Comparison of ENCODE assay signal across 7 cellular contexts in the genomic region with DNA sequence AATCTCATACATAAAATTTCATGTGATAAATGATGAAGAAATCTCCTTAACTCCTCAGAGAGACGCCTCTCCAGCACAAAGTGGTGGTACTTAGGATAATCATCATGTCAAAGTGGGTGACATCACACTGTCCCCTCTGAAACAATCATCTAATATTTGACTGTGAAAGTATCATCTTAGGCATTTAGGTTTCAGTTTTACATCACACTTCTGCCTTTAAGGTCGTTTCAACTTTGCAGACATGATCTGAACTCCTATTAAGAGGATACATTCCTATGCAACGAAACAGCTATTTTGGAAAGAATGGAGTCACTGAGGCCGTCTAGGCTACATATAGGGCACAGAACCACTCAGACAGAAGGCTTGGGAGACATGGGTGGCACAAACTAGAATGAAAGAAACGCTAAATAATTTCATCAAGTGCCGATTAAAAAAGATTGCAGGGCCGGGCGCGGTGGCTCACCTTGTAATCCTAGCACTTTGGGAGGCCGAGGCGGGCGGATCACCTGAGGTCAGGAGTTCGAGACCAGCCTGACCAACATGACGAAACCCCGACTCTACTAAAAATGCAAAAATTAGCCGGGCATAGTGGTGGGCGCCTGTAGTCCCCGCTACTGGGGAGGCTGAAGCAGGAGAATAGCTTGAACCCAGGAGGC. TPM values are rescaled to one million over a fixed set of nuclear protein-coding genes. Genes with fewer than 3 reads are reported as not detected.
DNase-seq lines count a peak whose midpoint lies in the region; ATAC-seq and TF ChIP-seq lines count a peak whose summit lies in the region.

No MANE protein-coding gene starts in this region.

- DNase-seq in hepatocyte (ENCODE audit: low spot score) (no peak), COLO829 (ENCODE audit: low spot score) (no peak), hypothalamus (lab: John Stamatoyannopoulos, UW) (no peak), NOMO-1 treated with DMSO at 0.1 percent for 48 hours (lab: John Stamatoyannopoulos, UW; ENCODE audit: unreplicated experiment) (no peak)

- H3K9me3 ChIP-seq in hepatocyte (ENCODE audit: low read depth) = no peaks in the 10 kb centered on the region

- no peak for TF ChIP-seq CTCF in hepatocyte (IDR thresholded peaks at IDR 0.05; ENCODE audit: poor library complexity)

- no peak overlapping the region for H2AFZ ChIP-seq in hepatocyte

- TF ChIP-seq POLR2A in Raji (IDR thresholded peaks at IDR 0.05; ENCODE audit: insufficient read depth, low read depth, low read length) = 0 out of 2 replicates have a peak, but pooled peaks have one; percentile 19

- H3K27ac ChIP-seq in hepatocyte = no peak overlapping the region

- H3K4me2 ChIP-seq in hepatocyte = peak overlapping the region; percentile 80

- H3K79me2 ChIP-seq in hepatocyte = peaks cover 50% of the 10 kb centered on the region

- H3K4me1 ChIP-seq in hepatocyte (ENCODE audit: insufficient read depth) = peaks cover 14% of the 10 kb centered on the region

- no peak overlapping the region for H3K4me3 ChIP-seq in hepatocyte

- ATAC-seq in GM18870 (IDR thresholded peaks at IDR 0.05; ENCODE audit: unreplicated experiment) = peak; percentile 46
- ATAC-seq in HG02610 (IDR thresholded peaks at IDR 0.05; ENCODE audit: unreplicated experiment) = peak; percentile 26

- no peaks in the 10 kb centered on the region for H3K36me3 ChIP-seq in hepatocyte (replicated peaks; ENCODE audit: insufficient read depth, low read depth)

- WGBS in hepatocyte (ENCODE audit: low lambda C conversion rate, missing lambda C conversion rate) = 92% methylated on average over 18 of the region's 18 CpGs

- no peaks in the 10 kb centered on the region for H3K27me3 ChIP-seq in hepatocyte

- H3K9me2 ChIP-seq in hepatocyte (replicated peaks; ENCODE audit: insufficient read depth) = no peaks in the 10 kb centered on the region

- no peaks in the 10 kb centered on the region for H4K20me1 ChIP-seq in hepatocyte (ENCODE audit: insufficient read depth, poor library complexity, severe bottlenecking)

RNA-seq across cellular contexts. Expression of a gene that starts 2.0 kb away (rescaled TPM):
- 20.0 and 25.3 TPM in 2 replicates for total RNA-seq in hepatocyte
- polyA plus RNA-seq in hepatocyte = 6.5 and 11.8 TPM in 2 replicates
